Comparison of ENCODE assay signal across 8 cellular contexts in genomic region chrX:71911731-71912050, GRCh38. TPM values are rescaled to one million over a fixed set of nuclear protein-coding genes. Genes with fewer than 3 reads are reported as not detected.
DNase-seq lines count a peak whose midpoint lies in the region; ATAC-seq and TF ChIP-seq lines count a peak whose summit lies in the region.

No MANE protein-coding gene starts in this region.

- peak overlapping the region; percentile 56 for H3K4me3 ChIP-seq in skeletal muscle cell (ENCODE audit: low read depth, low read length)

- H3K27me3 Mint-ChIP-seq in activated B cell treated with CpG ODN at 0.5 μM for 24 hours (peaks cover 29% of the 10 kb centered on the region), HFFc6 (ENCODE audit: insufficient read depth) (peaks cover 39% of the 10 kb centered on the region)

- H3K36me3 Mint-ChIP-seq in activated B cell treated with CpG ODN at 0.5 μM for 24 hours (ENCODE audit: low read depth) (no peaks in the 10 kb centered on the region), HFFc6 (ENCODE audit: low read depth) (no peaks in the 10 kb centered on the region)

- ATAC-seq in activated B cell treated with CpG ODN at 0.5 μM for 24 hours (ENCODE audit: low read depth) (no peak), left ventricle myocardium superior (peak; percentile 51)

- H3K27ac Mint-ChIP-seq in activated B cell treated with CpG ODN at 0.5 μM for 24 hours (no peak overlapping the region), HFFc6 (no peak overlapping the region)

- H3K4me3 Mint-ChIP-seq in activated B cell treated with CpG ODN at 0.5 μM for 24 hours = peak overlapping the region; percentile 41
- no peak overlapping the region for H3K4me3 Mint-ChIP-seq in HFFc6

- DNase-seq in ELF-1 (ENCODE audit: low read depth, low spot score) = peak; percentile 82
- no peak for DNase-seq in activated B cell treated with CpG ODN at 0.5 μM for 24 hours
- DNase-seq in left ventricle myocardium superior = peak; percentile 27
- DNase-seq in skeletal muscle cell (ENCODE audit: low read depth) = no peak
- no peak for DNase-seq in HFFc6
- no peak for DNase-seq in NCI-H510A (lab: John Stamatoyannopoulos, UW)
- DNase-seq in NCI-H187 treated with DMSO at 0.1 percent for 48 hours (lab: John Stamatoyannopoulos, UW) = no peak
- DNase-seq in activated CD8-positive, alpha-beta memory T cell treated with anti-CD3 and anti-CD28 coated beads for 24 hours = no peak

- intact Hi-C loops in activated B cell treated with CpG ODN at 0.5 μM for 24 hours (cut with micrococcal nuclease) = no loop called here
- intact Hi-C loops in left ventricle myocardium superior (cut with micrococcal nuclease) = no loop called here

- CTCF ChIA-PET in activated B cell treated with CpG ODN at 0.5 μM for 24 hours (lab: Charles Lee) = no interaction called here

- TF ChIP-seq CTCF in activated B cell treated with CpG ODN at 0.5 μM for 24 hours (IDR thresholded peaks at IDR 0.05) = no peak
- TF ChIP-seq CTCF in HFFc6 (IDR thresholded peaks at IDR 0.05) = no peak

- H3K4me1 Mint-ChIP-seq in activated B cell treated with CpG ODN at 0.5 μM for 24 hours = no peaks in the 10 kb centered on the region
- no peaks in the 10 kb centered on the region for H3K4me1 Mint-ChIP-seq in HFFc6 (ENCODE audit: low read depth)

- POLR2A ChIA-PET in activated B cell treated with CpG ODN at 0.5 μM for 24 hours (lab: Charles Lee) = no interaction called here

- H3K9me3 Mint-ChIP-seq in activated B cell treated with CpG ODN at 0.5 μM for 24 hours (no peaks in the 10 kb centered on the region), HFFc6 (no peaks in the 10 kb centered on the region)

RNA-seq across cellular contexts. Expression of gene NHSL2, which starts 1.0 kb away (rescaled TPM):
- total RNA-seq in activated B cell treated with CpG ODN at 0.5 μM for 24 hours (0.29 TPM in 2 replicates), left ventricle myocardium superior (3.7 TPM)
- total RNA-seq in HFFc6 (2021; fragmentation: NEBNext Ultra II Directional; extraction: Animal tissue kit (Norgen Biotek cat#: 25700)) = 1 to 10 TPM in 1 of 6 experiments, under 1 TPM in 5; 0.28 to 1.1 (median 0.52) TPM

Comparison
In these comparisons a context has a peak if more than half of its experiments do, and no peak if none do; other contexts are left out.
1. DNase-seq: peak in ELF-1 (single experiment) and left ventricle myocardium superior (single experiment); none in activated B cell treated with CpG ODN at 0.5 μM for 24 hours (single experiment), skeletal muscle cell (single experiment), HFFc6 (single experiment), NCI-H510A (single experiment), NCI-H187 treated with DMSO at 0.1 percent for 48 hours (single experiment) and activated CD8-positive, alpha-beta memory T cell treated with anti-CD3 and anti-CD28 coated beads for 24 hours (single experiment).